Comparison of ENCODE assay signal across 16 cellular contexts in genomic region chr5:160289721-160290120, GRCh38. TPM values are rescaled to one million over a fixed set of nuclear protein-coding genes. Genes with fewer than 3 reads are reported as not detected.
DNase-seq lines count a peak whose midpoint lies in the region; ATAC-seq and TF ChIP-seq lines count a peak whose summit lies in the region.
"Had no signal": no experiment of that assay in that cellular context is flagged by ENCODE, and none has a peak within 500 bp of the region (broad histone marks: within the 10 kb centered on the region; RNA-seq: fewer than 3 reads in every experiment).

No MANE protein-coding gene starts in this region.

- ATAC-seq in IMR-90 (ENCODE audit: low read depth) (no peak), body of pancreas (peak; percentile 25), lower lobe of right lung (peak; percentile 24 to 41), GM19035 (IDR thresholded peaks at IDR 0.05; ENCODE audit: unreplicated experiment) (no peak), T-cell (replicated peaks in 1 of 4) (no peak)

- no peak overlapping the region for H2BK15ac ChIP-seq in IMR-90 (ENCODE audit: low read depth, low read length)

- no peaks in the 10 kb centered on the region for H3K36me3 Mint-ChIP-seq in T-cell
- H3K36me3 Mint-ChIP-seq: activated naive CD4-positive, alpha-beta T cell treated with anti-CD3 and anti-CD28 coated beads, Interleukin-2, amount 10 ng/mL, durations not matched to agents 7 days and 5 days; IgD-negative memory B cell had no signal

- H3K4ac ChIP-seq in IMR-90 (ENCODE audit: low read depth, low read length) = no peak overlapping the region

- peaks cover 4% of the 10 kb centered on the region; the same call in 1 of the 2 replicates for H3K9me1 ChIP-seq in IMR-90 (ENCODE audit: insufficient read depth, low read length)

- peaks cover 22 to 33% of the 10 kb centered on the region in 2 experiments; a peak in 2 of 4 replicates for H3K79me1 ChIP-seq in IMR-90 (ENCODE audit: low read depth in 1 of 2, low read length in 2 of 2)

- POLR2A ChIA-PET in IMR-90 (lab: Charles Lee; ENCODE audit: unreplicated experiment) = no interaction called here
- POLR2A ChIA-PET in T-cell (lab: Charles Lee) = no interaction called here

- no peak overlapping the region for H4K5ac ChIP-seq in IMR-90 (ENCODE audit: low read depth, low read length)

- no peak overlapping the region for H4K8ac ChIP-seq in IMR-90 (ENCODE audit: low read depth in 2 of 2, low read length in 2 of 2)

- H3K36me3 ChIP-seq in IMR-90 (ENCODE audit: control insufficient read depth, insufficient read depth, low read length) = no peaks in the 10 kb centered on the region
- H3K36me3 ChIP-seq in body of pancreas (replicated peaks in 1 of 2; ENCODE audit: insufficient read depth in 1 of 2, low read depth in 2 of 2) = no peaks in the 10 kb centered on the region
- H3K36me3 ChIP-seq in lower lobe of right lung = no peaks in the 10 kb centered on the region

- no peak for TF ChIP-seq POLR2A in IMR-90 (IDR thresholded peaks at IDR 0.05; ENCODE audit: low read depth, low read length)
- TF ChIP-seq POLR2A in body of pancreas (IDR thresholded peaks at IDR 0.05) = no peak

- no peak for TF ChIP-seq RAD21 in IMR-90 (IDR thresholded peaks at IDR 0.05; ENCODE audit: low read length)

- in situ Hi-C loops in IMR-90 (cut with MboI; ENCODE audit: low sequenced_read_pairs) = no loop called here

- H3K27me3 ChIP-seq in IMR-90 (ENCODE audit: control insufficient read depth, insufficient read depth, low read length) (no peaks in the 10 kb centered on the region), body of pancreas (no peaks in the 10 kb centered on the region), lower lobe of right lung (ENCODE audit: low read depth) (no peaks in the 10 kb centered on the region)

- 83% methylated on average over 1 of the region's 7 CpGs; no CpG with 5 or more reads in 1 of the 2 experiments for WGBS in IMR-90 (ENCODE audit: extremely low coverage in 2 of 2, insufficient read length in 1 of 2), 2 experiments
- WGBS in body of pancreas, 2 donors = 35 to 37% methylated on average over 6 to 7 of the region's 7 CpGs

- H3K4me2 ChIP-seq in IMR-90 (ENCODE audit: low read depth, low read length) = no peak overlapping the region

- intact Hi-C loops in IMR-90 (cut with micrococcal nuclease) (no loop called here), body of pancreas (cut with DNase I) (no loop called here), lower lobe of right lung (cut with DNase I) (no loop called here)

- peak overlapping the region; percentile 54 for H2AFZ ChIP-seq in IMR-90 (replicated peaks; ENCODE audit: low read length, poor library complexity)

- no peaks in the 10 kb centered on the region for H4K20me1 ChIP-seq in IMR-90 (ENCODE audit: insufficient read depth, low read length)

- DNase-seq in COLO668 (lab: John Stamatoyannopoulos, UW; ENCODE audit: unreplicated experiment) = peak; percentile 52
- no peak for DNase-seq in IMR-90
- peak in 3 of 4 donors; percentile 17 to 47 (median 41) for DNase-seq in body of pancreas
- peak; percentile 79 for DNase-seq in lower lobe of right lung
- DNase-seq in stimulated activated CD4-positive, alpha-beta T cell treated with anti-CD3 and anti-CD28 coated beads, Interleukin-2, amount 100 ng/mL, for 48 hours = no peak
- DNase-seq in amygdala (lab: John Stamatoyannopoulos, UW) = no peak
- no peak for DNase-seq in T-cell
- DNase-seq: activated CD8-positive, alpha-beta memory T cell treated with anti-CD3 and anti-CD28 coated beads for 24 hours; activated naive CD4-positive, alpha-beta T cell treated with anti-CD3 and anti-CD28 coated beads, Interleukin-2, amount 10 ng/mL, durations not matched to agents 7 days and 5 days; psoas muscle; stimulated activated CD4-positive, alpha-beta T cell treated with anti-CD3 and anti-CD28 coated beads, Interleukin-2, amount 100 ng/mL, for 24 hours; stimulated activated naive CD4-positive, alpha-beta T cell; T-helper 2 cell had no signal

- no peak overlapping the region for H3K23ac ChIP-seq in IMR-90 (ENCODE audit: low read depth, low read length)

- H3K9me3 Mint-ChIP-seq in T-cell = no peaks in the 10 kb centered on the region
- H3K9me3 Mint-ChIP-seq: activated naive CD4-positive, alpha-beta T cell treated with anti-CD3 and anti-CD28 coated beads, Interleukin-2, amount 10 ng/mL, durations not matched to agents 7 days and 5 days; central memory CD8-positive, alpha-beta T cell had no signal

- no peak overlapping the region for H2BK5ac ChIP-seq in IMR-90 (ENCODE audit: low read depth, low read length, poor library complexity, severe bottlenecking)

- H3K9me3 ChIP-seq in IMR-90 (ENCODE audit: control insufficient read depth, insufficient read depth, low read length) (no peaks in the 10 kb centered on the region), body of pancreas (no peaks in the 10 kb centered on the region), lower lobe of right lung (no peaks in the 10 kb centered on the region)
- H3K9me3 ChIP-seq: psoas muscle had no signal

- H3K18ac ChIP-seq in IMR-90 (ENCODE audit: low read depth, low read length) = no peak overlapping the region

- dilution Hi-C loops in IMR-90 (cut with HindIII; ENCODE audit: low sequenced_read_pairs, unreplicated experiment) = no loop called here

- H2BK20ac ChIP-seq in IMR-90 (ENCODE audit: low read depth, low read length) = no peak overlapping the region

- H3K4me1 Mint-ChIP-seq in T-cell = no peaks in the 10 kb centered on the region
- H3K4me1 Mint-ChIP-seq: activated naive CD4-positive, alpha-beta T cell treated with anti-CD3 and anti-CD28 coated beads, Interleukin-2, amount 10 ng/mL, durations not matched to agents 7 days and 5 days; central memory CD8-positive, alpha-beta T cell had no signal

- H3K4me1 ChIP-seq in IMR-90 (ENCODE audit: control insufficient read depth, insufficient read depth, low read length) = peaks cover 9% of the 10 kb centered on the region; the same call in 1 of the 2 replicates
- peaks cover 19% of the 10 kb centered on the region for H3K4me1 ChIP-seq in body of pancreas
- peaks cover 53% of the 10 kb centered on the region for H3K4me1 ChIP-seq in lower lobe of right lung

- no peak overlapping the region for H2BK120ac ChIP-seq in IMR-90 (ENCODE audit: low read depth, low read length)

- H3K56ac ChIP-seq in IMR-90 (ENCODE audit: extremely low read depth, insufficient read depth, low read length) = no peak overlapping the region

- CTCF ChIA-PET in IMR-90 (lab: Yijun Ruan, JAX) = no interaction called here
- CTCF ChIA-PET in T-cell (lab: Charles Lee) = no interaction called here

- H2AK9ac ChIP-seq in IMR-90 (replicated peaks; ENCODE audit: low read depth, low read length, poor library complexity) = no peak overlapping the region

- H3K9ac ChIP-seq in IMR-90 (ENCODE audit: low read depth, low read length) = no peak overlapping the region

- H3K4me3 Mint-ChIP-seq in T-cell = no peak overlapping the region
- H3K4me3 Mint-ChIP-seq: activated naive CD4-positive, alpha-beta T cell treated with anti-CD3 and anti-CD28 coated beads, Interleukin-2, amount 10 ng/mL, durations not matched to agents 7 days and 5 days; central memory CD8-positive, alpha-beta T cell; IgD-negative memory B cell had no signal

- H3K27ac ChIP-seq in IMR-90 (ENCODE audit: insufficient read depth, low read length) = no peak overlapping the region
- peak overlapping the region in 2 of 4 donors; percentile 23 to 42 for H3K27ac ChIP-seq in body of pancreas
- peak overlapping the region; percentile 77 for H3K27ac ChIP-seq in lower lobe of right lung
- H3K27ac ChIP-seq: psoas muscle had no signal

- H3K27me3 Mint-ChIP-seq in T-cell = peaks cover 6 to 13% of the 10 kb centered on the region in 2 donors

- no peak overlapping the region for H4K91ac ChIP-seq in IMR-90 (ENCODE audit: insufficient read depth, low read depth, low read length)

- H2AK5ac ChIP-seq in IMR-90 (ENCODE audit: low read depth, low read length) = no peak overlapping the region

- TF ChIP-seq CTCF in IMR-90 (conservative IDR thresholded peaks at IDR 0.05; ENCODE audit: low read depth, low read length) = no peak
- no peak for TF ChIP-seq CTCF in body of pancreas (IDR thresholded peaks at IDR 0.05)
- no peak for TF ChIP-seq CTCF in lower lobe of right lung (IDR thresholded peaks at IDR 0.05)

- no peak overlapping the region for H3K14ac ChIP-seq in IMR-90 (replicated peaks; ENCODE audit: low read depth, low read length)

- H3K4me3 ChIP-seq in IMR-90 (ENCODE audit: insufficient read depth, low read depth, low read length) (no peak overlapping the region), body of pancreas (no peak overlapping the region), lower lobe of right lung (no peak overlapping the region)
- H3K4me3 ChIP-seq: psoas muscle had no signal

- H3K27ac Mint-ChIP-seq in T-cell = no peak overlapping the region
- H3K27ac Mint-ChIP-seq: activated naive CD4-positive, alpha-beta T cell treated with anti-CD3 and anti-CD28 coated beads, Interleukin-2, amount 10 ng/mL, durations not matched to agents 7 days and 5 days; IgD-negative memory B cell had no signal

- no TSS peak for BruUV-seq in IMR-90 (replicated peaks; lab: Mats Ljungman, UMichigan)

TF ChIP-seq in IMR-90, 13 proteins besides CTCF, POLR2A, EP300 and RAD21 (continues in another document):
- TF ChIP-seq CHD1 (IDR thresholded peaks at IDR 0.05; ENCODE audit: low read depth, low read length) = no peak
- TF ChIP-seq RCOR1 (IDR thresholded peaks at IDR 0.05; ENCODE audit: insufficient replicate concordance, low read length) = no peak
- TF ChIP-seq RFX5 (IDR thresholded peaks at IDR 0.05; ENCODE audit: low read depth, low read length) = no peak
- no peak for TF ChIP-seq MXI1 (IDR thresholded peaks at IDR 0.05; ENCODE audit: borderline replicate concordance, low read depth, low read length)
- TF ChIP-seq SMC3 (IDR thresholded peaks at IDR 0.05; ENCODE audit: low read depth, low read length) = no peak
- no peak for TF ChIP-seq CEBPB (IDR thresholded peaks at IDR 0.05; ENCODE audit: low read depth, low read length)
- no peak for TF ChIP-seq NFE2L2 (IDR thresholded peaks at IDR 0.05; ENCODE audit: low read depth, low read length)
- TF ChIP-seq, protein P1, sequence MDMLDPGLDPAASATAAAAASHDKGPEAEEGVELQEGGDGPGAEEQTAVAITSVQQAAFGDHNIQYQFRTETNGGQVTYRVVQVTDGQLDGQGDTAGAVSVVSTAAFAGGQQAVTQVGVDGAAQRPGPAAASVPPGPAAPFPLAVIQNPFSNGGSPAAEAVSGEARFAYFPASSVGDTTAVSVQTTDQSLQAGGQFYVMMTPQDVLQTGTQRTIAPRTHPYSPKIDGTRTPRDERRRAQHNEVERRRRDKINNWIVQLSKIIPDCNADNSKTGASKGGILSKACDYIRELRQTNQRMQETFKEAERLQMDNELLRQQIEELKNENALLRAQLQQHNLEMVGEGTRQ (IDR thresholded peaks at IDR 0.05; ENCODE audit: low read depth, low read length) = no peak

RNA-seq across cellular contexts. Expression of gene CCNJL, which starts 22.6 kb away (rescaled TPM):
- total RNA-seq in IMR-90 (2012; rRNA removed) (2.0 and 2.8 TPM in 2 replicates), body of pancreas (under 1 TPM; 0.26 to 0.66 TPM), lower lobe of right lung (15.5 TPM), T-cell (under 1 TPM in 3 of 5 donors, not detected in 2; 0.33 to 0.41 (median 0.35) TPM)
- polyA plus RNA-seq in IMR-90 (2012; rRNA removed) = 3.8 and 5.3 TPM in 2 replicates
- polyA plus RNA-seq in IMR-90 (2012; cell fraction: cytosol; rRNA removed) = 2.4 and 3.1 TPM in 2 replicates
- polyA plus RNA-seq in IMR-90 (2012; cell fraction: nucleus; rRNA removed; ENCODE audit: low replicate concordance) = 2.2 and 2.7 TPM in 2 replicates
- polyA plus RNA-seq: IgD-negative memory B cell had no signal

Comparison
In these comparisons a context has a peak if more than half of its experiments do, and no peak if none do; other contexts are left out.
1. DNase-seq: peak in COLO668 (single experiment), body of pancreas (3 of 4) and lower lobe of right lung (single experiment); none in IMR-90 (single experiment), stimulated activated CD4-positive, alpha-beta T cell treated with anti-CD3 and anti-CD28 coated beads, Interleukin-2, amount 100 ng/mL, for 48 hours (0 of 2), amygdala (0 of 56) and T-cell (0 of 34).
2. ATAC-seq: peak in body of pancreas (single experiment) and lower lobe of right lung (2 of 2); none in IMR-90 (single experiment), GM19035 (single experiment) and T-cell (0 of 4).